ENCODE assay signal across 8 cellular contexts in genomic region chr6:96923871-96924493, GRCh38. TPM values are rescaled to one million over a fixed set of nuclear protein-coding genes. Genes with fewer than 3 reads are reported as not detected.
DNase-seq lines count a peak whose midpoint lies in the region; ATAC-seq, FAIRE-seq and TF ChIP-seq lines count a peak whose summit lies in the region.

No MANE protein-coding gene starts in this region.

- TF ChIP-seq CTCF in SK-N-SH (IDR thresholded peaks at IDR 0.05) = no peak
- no peak for TF ChIP-seq CTCF in fibroblast of the aortic adventitia (IDR thresholded peaks at IDR 0.05; ENCODE audit: insufficient read depth, low read length)
- TF ChIP-seq CTCF in parathyroid adenoma (IDR thresholded peaks at IDR 0.05) = no peak

- no peak for FAIRE-seq in RCC 7860 (lab: Jason Lieb, UNC)

- TF ChIP-seq RAD21 in SK-N-SH (IDR thresholded peaks at IDR 0.05; ENCODE audit: low read length) = no peak

- H3K4me1 ChIP-seq in SK-N-SH (ENCODE audit: control insufficient read depth in 1 of 2, insufficient read depth in 2 of 2, low read depth in 1 of 2, low read length in 1 of 2) (peaks cover 0 to 9% of the 10 kb centered on the region in 2 experiments; a peak in 2 of 4 replicates), parathyroid adenoma (peaks cover 21% of the 10 kb centered on the region)

- H4K20me1 ChIP-seq in SK-N-SH (ENCODE audit: insufficient read depth) = no peaks in the 10 kb centered on the region

- DNase-seq in DMS79 treated with DMSO at 0.1 percent for 48 hours (lab: John Stamatoyannopoulos, UW) (peak; percentile 79), SK-N-SH (peak; percentile 88), fibroblast of the aortic adventitia (ENCODE audit: low read depth) (no peak), NCI-H2196 treated with DMSO at 0.1 percent for 48 hours (lab: John Stamatoyannopoulos, UW; ENCODE audit: unreplicated experiment) (no peak), RCC 7860 (ENCODE audit: low spot score) (no peak)

- POLR2A ChIA-PET in SK-N-SH (lab: Yijun Ruan, JAX) = interaction anchor here (0.9 kb wide), 1 partner anchor 16 kb away, joined by 3 read pairs; no protein-coding TSS in a partner anchor

- CTCF ChIA-PET in SK-N-SH (lab: Yijun Ruan, JAX) = no interaction called here

- TF ChIP-seq EP300 in SK-N-SH (IDR thresholded peaks at IDR 0.05; ENCODE audit: borderline replicate concordance in 1 of 2, low read depth in 1 of 2, low read length in 1 of 2) = no peak

- H3K4me3 ChIP-seq in SK-N-SH (ENCODE audit: low read depth in 2 of 2, low read length in 1 of 2) (peak overlapping the region; percentile 56 to 59; a peak in 3 of 4 replicates), fibroblast of the aortic adventitia (ENCODE audit: low read depth, low read length) (peak overlapping the region; percentile 68), parathyroid adenoma (ENCODE audit: low read depth, low read length) (peak overlapping the region; percentile 70)

- H3K79me2 ChIP-seq in SK-N-SH (ENCODE audit: insufficient read depth) (no peaks in the 10 kb centered on the region), parathyroid adenoma (no peaks in the 10 kb centered on the region)

- H3K4me2 ChIP-seq in SK-N-SH (no peak overlapping the region; the same call in 1 of the 2 replicates), parathyroid adenoma (ENCODE audit: low read length) (peak overlapping the region; percentile 77)

- TF ChIP-seq POLR2A in GM19099 (IDR thresholded peaks at IDR 0.05; ENCODE audit: extremely low read depth, insufficient read length, low read depth) = peak; percentile 71

- H3K9me3 ChIP-seq in SK-N-SH (no peaks in the 10 kb centered on the region), parathyroid adenoma (ENCODE audit: control insufficient read depth, low read length) (no peaks in the 10 kb centered on the region)

- H3K27ac ChIP-seq in SK-N-SH (ENCODE audit: low read depth in 2 of 2, low read length in 1 of 2) (peak overlapping the region in 1 of 2 experiments; percentile 39; a peak in 2 of 4 replicates), parathyroid adenoma (peak overlapping the region; percentile 88)

- peaks cover 14% of the 10 kb centered on the region; the same call in 1 of the 2 replicates for H3K27me3 ChIP-seq in SK-N-SH (ENCODE audit: insufficient read depth)
- H3K27me3 ChIP-seq in parathyroid adenoma (ENCODE audit: control insufficient read depth, insufficient read depth, low read length) = no peaks in the 10 kb centered on the region

- H3K9ac ChIP-seq in SK-N-SH = no peak overlapping the region
- peak overlapping the region; percentile 1 for H3K9ac ChIP-seq in parathyroid adenoma

- H3K36me3 ChIP-seq in SK-N-SH (replicated peaks in 1 of 2; ENCODE audit: control insufficient read depth in 1 of 2, insufficient read depth in 2 of 2, low read length in 1 of 2) (no peaks in the 10 kb centered on the region), parathyroid adenoma (ENCODE audit: control insufficient read depth, insufficient read depth, low read length) (no peaks in the 10 kb centered on the region)

- H2AFZ ChIP-seq in SK-N-SH (ENCODE audit: low read depth) (peak overlapping the region; percentile 78; the same call in 1 of the 2 replicates), parathyroid adenoma (peak overlapping the region; percentile 93)

- ATAC-seq in HG03196 (IDR thresholded peaks at IDR 0.05; ENCODE audit: unreplicated experiment) = peak; percentile 88

- H3K9me2 ChIP-seq in SK-N-SH = no peaks in the 10 kb centered on the region

- H3F3A ChIP-seq in SK-N-SH (replicated peaks; ENCODE audit: insufficient read depth) = no peaks in the 10 kb centered on the region

- WGBS in SK-N-SH (ENCODE audit: low lambda C conversion rate) = 23% methylated on average over 21 of the region's 34 CpGs

TF ChIP-seq in SK-N-SH, 30 proteins besides CTCF, POLR2A, EP300 and RAD21:
- TF ChIP-seq USF1 (IDR thresholded peaks at IDR 0.05; ENCODE audit: borderline replicate concordance, low read depth) = peak; percentile 52; the same call in 1 of the 2 replicates
- no peak for TF ChIP-seq TCF12 (IDR thresholded peaks at IDR 0.05)

RNA-seq across cellular contexts. Expression of gene KLHL32, which starts 0.5 kb away (rescaled TPM):
- 0.18 and 0.21 TPM in 2 replicates for polyA plus RNA-seq in SK-N-SH (2012; rRNA removed)
- 0.12 and 0.19 TPM in 2 replicates for polyA plus RNA-seq in SK-N-SH (2012; cell fraction: cytosol; rRNA removed)
- 0.15 and 0.18 TPM in 2 replicates for polyA plus RNA-seq in SK-N-SH (2012; cell fraction: nucleus; rRNA removed)
- total RNA-seq in fibroblast of the aortic adventitia (ENCODE audit: low replicate concordance) = 0.18 TPM in 1 of 2 replicates, not detected in the other

RNA-seq across cellular contexts. Expression of gene NDUFAF4, which starts 26.3 kb away (rescaled TPM):
- polyA plus RNA-seq in SK-N-SH (2012; rRNA removed) = 15.9 and 16.7 TPM in 2 replicates
- 26.2 and 36.8 TPM in 2 replicates for polyA plus RNA-seq in SK-N-SH (2012; cell fraction: cytosol; rRNA removed)
- polyA plus RNA-seq in SK-N-SH (2012; cell fraction: nucleus; rRNA removed) = 4.4 and 8.9 TPM in 2 replicates
- 19.3 and 22.2 TPM in 2 replicates for total RNA-seq in fibroblast of the aortic adventitia (ENCODE audit: low replicate concordance)

Comparison
In these comparisons a context has a peak if more than half of its experiments do, and no peak if none do; other contexts are left out.
1. DNase-seq: peak in DMS79 treated with DMSO at 0.1 percent for 48 hours (single experiment) and SK-N-SH (single experiment); none in fibroblast of the aortic adventitia (single experiment), NCI-H2196 treated with DMSO at 0.1 percent for 48 hours (single experiment) and RCC 7860 (single experiment).
2. Peak in every context shown above with its lines, with median percentiles within 50 percentile points of each other: H3K4me3 ChIP-seq.